Comparison of ENCODE assay signal across 15 cellular contexts in genomic region chr5:111641533-111642230, GRCh38.
DNase-seq lines count a peak whose midpoint lies in the region; ATAC-seq and TF ChIP-seq lines count a peak whose summit lies in the region.
"Had no signal": no experiment of that assay in that cellular context is flagged by ENCODE, and none has a peak within 500 bp of the region (broad histone marks: within the 10 kb centered on the region; RNA-seq: fewer than 3 reads in every experiment).

No MANE protein-coding gene starts in this region.

- H3K79me2 ChIP-seq in osteoblast (ENCODE audit: insufficient read depth, low read length), result no peaks in the 10 kb centered on the region

- no peak overlapping the region for H3K4me3 ChIP-seq in RWPE2 (ENCODE audit: severe bottlenecking)
- no peak overlapping the region for H3K4me3 ChIP-seq in fibroblast of mammary gland (ENCODE audit: control insufficient read depth, low read depth, low read length)
- no peak overlapping the region for H3K4me3 ChIP-seq in osteoblast (ENCODE audit: insufficient read depth, low read length)
- H3K4me3 ChIP-seq: esophagus squamous epithelium, SK-N-MC had no signal

- H3K27ac ChIP-seq in RWPE2 (ENCODE audit: poor library complexity, severe bottlenecking), result peak overlapping the region; percentile 46
- H3K27ac ChIP-seq in osteoblast (ENCODE audit: low read depth, low read length), result peak overlapping the region; percentile 57
- H3K27ac ChIP-seq: SK-N-MC had no signal

- peak; percentile 56 for DNase-seq in ELR (ENCODE audit: low read depth)
- DNase-seq in RWPE2 (ENCODE audit: low spot score), result no peak
- peak; percentile 91 for DNase-seq in fibroblast of mammary gland (ENCODE audit: low read depth)
- peak; percentile 76 for DNase-seq in osteoblast (ENCODE audit: insufficient read length, low spot score, missing footprints)
- DNase-seq in GM13976 (ENCODE audit: low spot score), result no peak
- no peak for DNase-seq in NCI-H1417 (lab: John Stamatoyannopoulos, UW)
- no peak for DNase-seq in hippocampal formation (lab: John Stamatoyannopoulos, UW)
- DNase-seq: activated naive CD4-positive, alpha-beta T cell treated with anti-CD3 and anti-CD28 coated beads, Interleukin-2, amount 50 U/mL, for 16 hours; CD8-positive, alpha-beta memory T cell; esophagus squamous epithelium; GF-D8; NCI-H2029 treated with DMSO at 0.1 percent for 48 hours; stimulated activated naive CD8-positive, alpha-beta T cell treated with anti-CD3 and anti-CD28 coated beads, Interleukin-15, Interleukin-2, amounts not matched to agents 100 U/mL and 50 U/mL, for 24 hours had no signal

- no peaks in the 10 kb centered on the region for H4K20me1 ChIP-seq in osteoblast (ENCODE audit: insufficient read depth, low read length)

- H2AFZ ChIP-seq in osteoblast (ENCODE audit: low read length), result no peak overlapping the region

- no peaks in the 10 kb centered on the region for H3K36me3 ChIP-seq in RWPE2 (ENCODE audit: low read depth)
- no peaks in the 10 kb centered on the region for H3K36me3 ChIP-seq in osteoblast (ENCODE audit: insufficient read depth, low read length)
- H3K36me3 ChIP-seq: esophagus squamous epithelium had no signal

- H3K27me3 ChIP-seq in RWPE2 (ENCODE audit: insufficient read depth, poor library complexity, severe bottlenecking), result no peaks in the 10 kb centered on the region
- H3K27me3 ChIP-seq in osteoblast (ENCODE audit: insufficient read depth, low read length), result no peaks in the 10 kb centered on the region

- TF ChIP-seq CTCF in RWPE2 (IDR thresholded peaks at IDR 0.05; ENCODE audit: poor library complexity, severe bottlenecking) (no peak), fibroblast of mammary gland (conservative IDR thresholded peaks at IDR 0.05; ENCODE audit: control insufficient read depth, insufficient read depth, low read depth, low read length) (no peak), osteoblast (IDR thresholded peaks at IDR 0.05; ENCODE audit: extremely low read depth, low read depth, low read length) (no peak), GM13976 (IDR thresholded peaks at IDR 0.05; ENCODE audit: borderline replicate concordance, control extremely low read depth, extremely low read depth, insufficient read depth, missing control alignments) (no peak)

- in situ Hi-C loops in GM13976 (cut with MboI; ENCODE audit: low sequenced_read_pairs, unreplicated experiment), result no loop called here

- peaks cover 11% of the 10 kb centered on the region for H3K9me3 ChIP-seq in RWPE2 (ENCODE audit: severe bottlenecking)
- peaks cover 2% of the 10 kb centered on the region for H3K9me3 ChIP-seq in osteoblast (ENCODE audit: low read depth, low read length)

- ATAC-seq in RWPE2 (ENCODE audit: low read depth) (peak; percentile 88), GM19452 (IDR thresholded peaks at IDR 0.05; ENCODE audit: unreplicated experiment) (no peak)
- ATAC-seq: stimulated activated naive CD8-positive, alpha-beta T cell treated with anti-CD3 and anti-CD28 coated beads, Interleukin-15, Interleukin-2, amounts not matched to agents 100 U/mL and 50 U/mL, for 24 hours had no signal

- H3K4me1 ChIP-seq in RWPE2 (ENCODE audit: insufficient read depth, poor library complexity, severe bottlenecking) (peaks cover 12% of the 10 kb centered on the region), osteoblast (ENCODE audit: insufficient read depth, low read length) (peaks cover 7% of the 10 kb centered on the region)

- peak overlapping the region; percentile 41 for H3K4me2 ChIP-seq in osteoblast (ENCODE audit: insufficient read depth, low read length)

Comparison
In these comparisons a context has a peak if more than half of its experiments do, and no peak if none do; other contexts are left out.
1. DNase-seq: peak in ELR (single experiment), fibroblast of mammary gland (single experiment) and osteoblast (single experiment); none in RWPE2 (single experiment), GM13976 (single experiment), NCI-H1417 (0 of 3) and hippocampal formation (0 of 2).